ENCODE assay signal across 1 cellular context in genomic region chr1:112937495-112937894, GRCh38.
TF ChIP-seq lines count a peak whose summit lies in the region.

No MANE protein-coding gene starts in this region.

TF ChIP-seq in A549, 52 proteins besides CTCF, POLR2A, EP300 and RAD21 (continued from another document):
- TF ChIP-seq PBX3 (IDR thresholded peaks at IDR 0.05) (no peak), HES2 (IDR thresholded peaks at IDR 0.05) (no peak), GATA3 (IDR thresholded peaks at IDR 0.05; ENCODE audit: borderline replicate concordance) (no peak)
